Comparison of ENCODE assay signal across 19 cellular contexts in the genomic region with DNA sequence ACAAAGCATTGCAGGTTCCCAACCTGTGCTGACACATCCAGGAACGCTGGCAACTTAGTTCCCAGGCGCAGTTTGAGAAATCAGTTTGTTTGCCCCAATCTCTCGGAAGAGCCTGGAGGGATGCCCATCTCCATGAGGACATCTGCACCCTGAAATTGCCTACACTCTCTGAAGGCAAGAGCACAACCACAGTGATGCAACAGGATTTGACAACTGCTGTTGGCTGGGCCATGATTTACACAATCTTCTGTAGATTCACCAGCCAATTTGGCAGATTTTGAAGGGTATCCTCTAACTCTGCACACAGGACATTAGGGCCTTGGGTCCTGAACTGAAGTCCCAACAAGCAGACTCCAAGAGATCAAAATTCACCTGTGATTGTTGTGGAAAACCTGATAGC. TPM values are rescaled to one million over a fixed set of nuclear protein-coding genes. Genes with fewer than 3 reads are reported as not detected.
A peak's percentile ranks its signal among the peaks of the same experiment; 100 is the strongest.
DNase-seq lines count a peak whose midpoint lies in the region; ATAC-seq, FAIRE-seq and TF ChIP-seq lines count a peak whose summit lies in the region.
"Had no signal": no experiment of that assay in that cellular context is flagged by ENCODE, and none has a peak within 500 bp of the region (broad histone marks: within the 10 kb centered on the region; RNA-seq: fewer than 3 reads in every experiment).

No MANE protein-coding gene starts in this region.

- peaks cover 4% of the 10 kb centered on the region; the same call in 1 of the 2 replicates for H4K20me1 ChIP-seq in HepG2 (ENCODE audit: insufficient read depth, low read length)

- ATAC-seq in HepG2 (no peak), HG03175 (IDR thresholded peaks at IDR 0.05; ENCODE audit: unreplicated experiment) (no peak)
- ATAC-seq: GM23338, PC-3, SK-N-SH treated with all-trans-retinoic acid at 6 μM for 48 hours had no signal

- no peaks in the 10 kb centered on the region for H3K27me3 Mint-ChIP-seq in activated T-cell treated with anti-CD3 and anti-CD28 coated beads, Interleukin-2, amount 50 U/mL, for 24 hours
- H3K27me3 Mint-ChIP-seq: activated CD4-positive, alpha-beta memory T cell treated with anti-CD3 and anti-CD28 coated beads, Interleukin-2, amount 10 ng/mL, durations not matched to agents 7 days and 5 days had no signal

- POLR2A ChIA-PET in HepG2 (lab: Yijun Ruan, JAX): interaction anchor here (1.6 kb wide), 1 partner anchor 69 kb away, joined by 3 read pairs; a partner anchor contains a TSS

- DNase-seq in right atrium auricular region (ENCODE audit: low spot score) (peak; percentile 44), left ventricle myocardium inferior (no peak), HepG2 (ENCODE audit: low spot score) (no peak), suprapubic skin (ENCODE audit: low spot score in 2 of 2) (peak; percentile 21 to 27), 8988T (no peak), globus pallidus (ENCODE audit: low spot score) (no peak)
- peak; percentile 9 for DNase-seq in activated T-cell treated with anti-CD3 and anti-CD28 coated beads, Interleukin-2, amount 50 U/mL, for 24 hours
- DNase-seq: activated CD4-positive, alpha-beta memory T cell treated with anti-CD3 and anti-CD28 coated beads, Interleukin-2, amount 10 ng/mL, durations not matched to agents 7 days and 5 days; activated effector memory CD4-positive, alpha-beta T cell treated with anti-CD3 and anti-CD28 coated beads, Interleukin-2, amount 50 U/mL, for 16 hours; DMS79 treated with DMSO at 0.1 percent for 48 hours; hypothalamus; NCI-H1694 treated with DMSO at 0.1 percent for 48 hours; NCI-H510A; PC-3 had no signal

- H3K9ac ChIP-seq in HepG2 (ENCODE audit: insufficient read depth, low read depth, low read length): no peak overlapping the region

- H3K27ac Mint-ChIP-seq in activated T-cell treated with anti-CD3 and anti-CD28 coated beads, Interleukin-2, amount 50 U/mL, for 24 hours: no peak overlapping the region
- H3K27ac Mint-ChIP-seq: activated CD4-positive, alpha-beta memory T cell treated with anti-CD3 and anti-CD28 coated beads, Interleukin-2, amount 10 ng/mL, durations not matched to agents 7 days and 5 days; GM23338 had no signal

- H3K4me1 Mint-ChIP-seq in activated T-cell treated with anti-CD3 and anti-CD28 coated beads, Interleukin-2, amount 50 U/mL, for 24 hours (ENCODE audit: low read depth): peaks cover 90% of the 10 kb centered on the region

- no TSS peak for BruUV-seq in HepG2 (replicated peaks; lab: Mats Ljungman, UMichigan)

- TF ChIP-seq POLR2A in HepG2 (IDR thresholded peaks at IDR 0.05; ENCODE audit: insufficient read depth in 1 of 2, low read depth in 2 of 2, low read length in 2 of 2): no peak
- TF ChIP-seq POLR2A in suprapubic skin (IDR thresholded peaks at IDR 0.05): no peak

- H3K36me3 Mint-ChIP-seq in activated T-cell treated with anti-CD3 and anti-CD28 coated beads, Interleukin-2, amount 50 U/mL, for 24 hours (ENCODE audit: low read depth): peaks cover 81% of the 10 kb centered on the region

- H3K9me3 ChIP-seq in right atrium auricular region: no peaks in the 10 kb centered on the region
- H3K9me3 ChIP-seq in left ventricle myocardium inferior (replicated peaks): no peaks in the 10 kb centered on the region
- H3K9me3 ChIP-seq in HepG2 (ENCODE audit: low read length): no peaks in the 10 kb centered on the region
- no peaks in the 10 kb centered on the region for H3K9me3 ChIP-seq in suprapubic skin

- H3K79me2 ChIP-seq in HepG2 (ENCODE audit: insufficient read depth, low read length): peaks cover 79% of the 10 kb centered on the region

- H3K27ac ChIP-seq in right atrium auricular region (no peak overlapping the region), left ventricle myocardium inferior (replicated peaks) (no peak overlapping the region), HepG2 (ENCODE audit: extremely low read length, insufficient read depth, low read length) (no peak overlapping the region), suprapubic skin (no peak overlapping the region)

- H3K27me3 ChIP-seq in right atrium auricular region (no peaks in the 10 kb centered on the region), left ventricle myocardium inferior (ENCODE audit: low read depth) (no peaks in the 10 kb centered on the region), HepG2 (ENCODE audit: control insufficient read depth in 1 of 2, insufficient read depth in 2 of 2, low read length in 2 of 2) (no peaks in the 10 kb centered on the region; a peak in 1 of 5 replicates), suprapubic skin (no peaks in the 10 kb centered on the region)
- H3K27me3 ChIP-seq: dorsolateral prefrontal cortex had no signal

- peaks cover 0 to 37% of the 10 kb centered on the region in 2 donors for H3K4me1 ChIP-seq in right atrium auricular region
- H3K4me1 ChIP-seq in left ventricle myocardium inferior: peaks cover 56% of the 10 kb centered on the region
- H3K4me1 ChIP-seq in HepG2 (ENCODE audit: insufficient read depth, low read length): peaks cover 92% of the 10 kb centered on the region
- peaks cover 33% of the 10 kb centered on the region for H3K4me1 ChIP-seq in suprapubic skin

- TF ChIP-seq CTCF in right atrium auricular region (IDR thresholded peaks at IDR 0.05) (no peak), left ventricle myocardium inferior (IDR thresholded peaks at IDR 0.05; ENCODE audit: borderline replicate concordance) (no peak), HepG2 (CRISPR knock-in tag; IDR thresholded peaks at IDR 0.05) (no peak), suprapubic skin (IDR thresholded peaks at IDR 0.05) (no peak)

- TF ChIP-seq RAD21 in HepG2 (CRISPR knock-in tag; IDR thresholded peaks at IDR 0.05): no peak

- no peak overlapping the region for H3K4me2 ChIP-seq in HepG2 (ENCODE audit: low read depth, low read length)
- H3K4me2 ChIP-seq: GM23338 had no signal

- in situ Hi-C loops in HepG2 (cut with HindIII; ENCODE audit: extremely low pct_ligation_motif_present, low pct_unique_long_range_greater_than_20kb): no loop called here

- intact Hi-C loops in left ventricle myocardium inferior (cut with micrococcal nuclease): no loop called here
- intact Hi-C loops in HepG2 (cut with micrococcal nuclease; ENCODE audit: unreplicated experiment): no loop called here

- 95% methylated on average over 3 of the region's 3 CpGs for WGBS in HepG2 (ENCODE audit: low lambda C conversion rate)
- WGBS in suprapubic skin: 92% methylated on average over 3 of the region's 3 CpGs

- H3K4me3 ChIP-seq in right atrium auricular region (no peak overlapping the region), left ventricle myocardium inferior (no peak overlapping the region), HepG2 (replicated peaks in 1 of 3; ENCODE audit: insufficient read depth in 1 of 3, low read depth in 2 of 3, low read length in 3 of 3) (no peak overlapping the region), suprapubic skin (no peak overlapping the region)
- H3K4me3 ChIP-seq: GM23338 had no signal

- no peaks in the 10 kb centered on the region for H3K9me3 Mint-ChIP-seq in activated T-cell treated with anti-CD3 and anti-CD28 coated beads, Interleukin-2, amount 50 U/mL, for 24 hours
- H3K9me3 Mint-ChIP-seq: activated CD4-positive, alpha-beta memory T cell treated with anti-CD3 and anti-CD28 coated beads, Interleukin-2, amount 10 ng/mL, durations not matched to agents 7 days and 5 days; GM23338 had no signal

- CTCF ChIA-PET in HepG2 (lab: Yijun Ruan, JAX; ENCODE audit: low intra/inter-chr PET ratio, low total read pairs): no interaction called here

- H2AFZ ChIP-seq in HepG2 (ENCODE audit: low read length): no peak overlapping the region
- H2AFZ ChIP-seq: GM23338 had no signal

- H3K4me3 Mint-ChIP-seq in activated T-cell treated with anti-CD3 and anti-CD28 coated beads, Interleukin-2, amount 50 U/mL, for 24 hours: peak overlapping the region; percentile 7
- H3K4me3 Mint-ChIP-seq: activated CD4-positive, alpha-beta memory T cell treated with anti-CD3 and anti-CD28 coated beads, Interleukin-2, amount 10 ng/mL, durations not matched to agents 7 days and 5 days; GM23338 had no signal

- no peak for FAIRE-seq in HepG2 (lab: Jason Lieb, UNC)

- TF ChIP-seq EP300 in HepG2 (IDR thresholded peaks at IDR 0.05; ENCODE audit: low read depth in 2 of 2, low read length in 2 of 2) (no peak), HepG2 (CRISPR knock-in tag; IDR thresholded peaks at IDR 0.05; ENCODE audit: borderline replicate concordance) (no peak), suprapubic skin (IDR thresholded peaks at IDR 0.05) (no peak)

- H3K36me3 ChIP-seq in right atrium auricular region: no peaks in the 10 kb centered on the region
- H3K36me3 ChIP-seq in left ventricle myocardium inferior: no peaks in the 10 kb centered on the region
- peaks cover 0 to 1% of the 10 kb centered on the region in 2 experiments; a peak in 1 of 5 replicates for H3K36me3 ChIP-seq in HepG2 (replicated peaks in 1 of 2; ENCODE audit: control insufficient read depth in 1 of 2, insufficient read depth in 2 of 2, low read length in 2 of 2)
- H3K36me3 ChIP-seq in suprapubic skin: no peaks in the 10 kb centered on the region

RNA-seq across cellular contexts. Expression of a gene that starts 3.4 kb away (rescaled TPM):
- total RNA-seq in right atrium auricular region (10 to 100 TPM; 30.3 to 30.5 TPM), left ventricle myocardium inferior (23.8 TPM), HepG2 (2016; rRNA removed; fragmentation: Illumina TruSeq; extraction: Trizol) (96.9 and 214 TPM in 2 replicates), suprapubic skin (10 to 100 TPM; 61.8 to 89.3 (median 69.9) TPM)
- total RNA-seq in HepG2 (2016; cell fraction: cytosol; rRNA removed; fragmentation: Illumina TruSeq; extraction: Trizol; ENCODE audit: low read depth): 20.1 and 22.7 TPM in 2 replicates
- total RNA-seq in HepG2 (2016; cell fraction: insoluble cytoplasmic fraction; rRNA removed; fragmentation: Illumina TruSeq; extraction: Trizol): 98.2 and 226 TPM in 2 replicates
- 41.7 and 44.7 TPM in 2 replicates for total RNA-seq in HepG2 (2016; cell fraction: membrane; rRNA removed; fragmentation: Illumina TruSeq; extraction: Trizol)
- total RNA-seq in HepG2 (2016; cell fraction: nucleus; rRNA removed; fragmentation: Illumina TruSeq; extraction: Trizol): 175 and 197 TPM in 2 replicates
- 168 and 177 TPM in 2 replicates for polyA plus RNA-seq in HepG2 (2011; rRNA removed)
- 161 and 178 TPM in 2 replicates for polyA plus RNA-seq in HepG2 (2011; cell fraction: cytosol; rRNA removed)
- 60.9 and 87.7 TPM in 2 replicates for polyA plus RNA-seq in HepG2 (2011; cell fraction: nucleus; rRNA removed)
- polyA plus RNA-seq in HepG2 (2012): 152 and 183 TPM in 2 replicates
- 19.3 and 19.6 TPM in 2 replicates for polyA plus RNA-seq in HepG2 (2016; cell fraction: cytosol; fragmentation: Illumina TruSeq; extraction: Trizol; ENCODE audit: low read depth)
- polyA plus RNA-seq in HepG2 (2016; cell fraction: insoluble cytoplasmic fraction; fragmentation: Illumina TruSeq; extraction: Trizol; ENCODE audit: low read depth): 91.9 and 93.0 TPM in 2 replicates
- polyA plus RNA-seq in HepG2 (2016; cell fraction: membrane; fragmentation: Illumina TruSeq; extraction: Trizol; ENCODE audit: low read depth): 31.8 and 32.4 TPM in 2 replicates
- 261 and 268 TPM in 2 replicates for polyA plus RNA-seq in HepG2 (2016; cell fraction: nucleus; fragmentation: Illumina TruSeq; extraction: Trizol; ENCODE audit: insufficient read depth, low read depth)
- 27.2 and 96.2 TPM in 2 replicates for polyA minus RNA-seq in HepG2 (2011; rRNA and poly(A)+ RNA removed; ENCODE audit: low replicate concordance)
- polyA minus RNA-seq in HepG2 (2011; cell fraction: cytosol; rRNA and poly(A)+ RNA removed): 41.4 and 51.0 TPM in 2 replicates
- polyA minus RNA-seq in HepG2 (2011; cell fraction: nucleus; rRNA and poly(A)+ RNA removed): 33.6 and 47.4 TPM in 2 replicates

RNA-seq across cellular contexts. Expression of a gene that starts 40.1 kb away (rescaled TPM):
- 1 to 10 TPM; 2.7 to 3.2 TPM for total RNA-seq in right atrium auricular region
- total RNA-seq in left ventricle myocardium inferior: 0.66 TPM
- not detected in 2 replicates for total RNA-seq in HepG2 (2016; rRNA removed; fragmentation: Illumina TruSeq; extraction: Trizol)
- not detected in 2 replicates for total RNA-seq in HepG2 (2016; cell fraction: cytosol; rRNA removed; fragmentation: Illumina TruSeq; extraction: Trizol; ENCODE audit: low read depth)
- not detected in 2 replicates for total RNA-seq in HepG2 (2016; cell fraction: insoluble cytoplasmic fraction; rRNA removed; fragmentation: Illumina TruSeq; extraction: Trizol)
- total RNA-seq in HepG2 (2016; cell fraction: membrane; rRNA removed; fragmentation: Illumina TruSeq; extraction: Trizol): not detected in 2 replicates
- not detected in 2 replicates for total RNA-seq in HepG2 (2016; cell fraction: nucleus; rRNA removed; fragmentation: Illumina TruSeq; extraction: Trizol)
- polyA plus RNA-seq in HepG2 (2011; rRNA removed): not detected in 2 replicates
- not detected in 2 replicates for polyA plus RNA-seq in HepG2 (2011; cell fraction: cytosol; rRNA removed)
- not detected in 2 replicates for polyA plus RNA-seq in HepG2 (2011; cell fraction: nucleus; rRNA removed)
- polyA plus RNA-seq in HepG2 (2012): not detected in 2 replicates
- polyA plus RNA-seq in HepG2 (2016; cell fraction: cytosol; fragmentation: Illumina TruSeq; extraction: Trizol; ENCODE audit: low read depth): not detected in 2 replicates
- not detected in 2 replicates for polyA plus RNA-seq in HepG2 (2016; cell fraction: insoluble cytoplasmic fraction; fragmentation: Illumina TruSeq; extraction: Trizol; ENCODE audit: low read depth)
- polyA plus RNA-seq in HepG2 (2016; cell fraction: membrane; fragmentation: Illumina TruSeq; extraction: Trizol; ENCODE audit: low read depth): not detected in 2 replicates
- polyA plus RNA-seq in HepG2 (2016; cell fraction: nucleus; fragmentation: Illumina TruSeq; extraction: Trizol; ENCODE audit: insufficient read depth, low read depth): not detected in 2 replicates
- not detected in 2 replicates for polyA minus RNA-seq in HepG2 (2011; rRNA and poly(A)+ RNA removed; ENCODE audit: low replicate concordance)
- polyA minus RNA-seq in HepG2 (2011; cell fraction: cytosol; rRNA and poly(A)+ RNA removed): not detected in 2 replicates
- not detected in 2 replicates for polyA minus RNA-seq in HepG2 (2011; cell fraction: nucleus; rRNA and poly(A)+ RNA removed)
- total RNA-seq in suprapubic skin: 1 to 10 TPM in 2 of 4 donors, under 1 TPM in 1, not detected in 1; 0.97 to 4.1 (median 2.7) TPM
- total RNA-seq: GM23338, HT-29, PC-3 had no signal
- polyA plus RNA-seq: GM23338 had no signal

Comparison
In these comparisons a context has a peak if more than half of its experiments do, and no peak if none do; other contexts are left out.
1. DNase-seq: peak in right atrium auricular region (single experiment), activated T-cell treated with anti-CD3 and anti-CD28 coated beads, Interleukin-2, amount 50 U/mL, for 24 hours (single experiment) and suprapubic skin (2 of 2); none in left ventricle myocardium inferior (single experiment), HepG2 (single experiment), 8988T (single experiment) and globus pallidus (single experiment).